In genomic region chr3:109927161-109927560, GRCh38 we compare ENCODE assay signal across 10 cellular contexts.
DNase-seq lines count a peak whose midpoint lies in the region; ATAC-seq and TF ChIP-seq lines count a peak whose summit lies in the region.
"Had no signal": no experiment of that assay in that cellular context is flagged by ENCODE, and none has a peak within 500 bp of the region (broad histone marks: within the 10 kb centered on the region; RNA-seq: fewer than 3 reads in every experiment).

No MANE protein-coding gene starts in this region.

- H3K27ac ChIP-seq in neural cell (ENCODE audit: low read length), result no peak overlapping the region

- TF ChIP-seq RAD21 in neural cell (conservative IDR thresholded peaks at IDR 0.05), result no peak

- H3K27me3 ChIP-seq in neural cell (ENCODE audit: insufficient read depth, low read depth, low read length), result no peaks in the 10 kb centered on the region

- no peak for ATAC-seq in GM18520 (IDR thresholded peaks at IDR 0.05; ENCODE audit: unreplicated experiment)
- no peak for ATAC-seq in HG03280 (IDR thresholded peaks at IDR 0.05; ENCODE audit: unreplicated experiment)

- no peaks in the 10 kb centered on the region for H3K79me2 ChIP-seq in neural cell (replicated peaks; ENCODE audit: insufficient read depth, low read length)

- no peaks in the 10 kb centered on the region for H3F3A ChIP-seq in neural cell (ENCODE audit: insufficient read depth, low read length, poor library complexity, severe bottlenecking)

- H3K9ac ChIP-seq in neural cell (ENCODE audit: low read length), result no peak overlapping the region

- H3K9me2 ChIP-seq in neural cell (ENCODE audit: insufficient read depth, low read length), result no peaks in the 10 kb centered on the region

- no peaks in the 10 kb centered on the region for H3K36me3 ChIP-seq in neural cell (ENCODE audit: insufficient read depth, low read length)

- DNase-seq in GM04503 (ENCODE audit: low read depth), result peak; percentile 89
- peak; percentile 91 for DNase-seq in HS-5 (ENCODE audit: low read depth)
- DNase-seq in brain pericyte (ENCODE audit: low read depth, low spot score), result peak; percentile 73
- DNase-seq in stimulated activated naive CD4-positive, alpha-beta T cell treated with Interleukin-2 at 50 U/mL for 16 hours (lab: John Stamatoyannopoulos, UW), result no peak
- DNase-seq: activated CD8-positive, alpha-beta memory T cell treated with anti-CD3 and anti-CD28 coated beads, Interleukin-2, amount 50 U/mL, for 48 hours; NCI-H82; small intestine had no signal

- H4K20me1 ChIP-seq in neural cell (ENCODE audit: insufficient read depth), result no peaks in the 10 kb centered on the region

- TF ChIP-seq EP300 in neural cell (conservative IDR thresholded peaks at IDR 0.05; ENCODE audit: poor library complexity, severe bottlenecking), result no peak

- no peaks in the 10 kb centered on the region for H3K9me3 ChIP-seq in neural cell (ENCODE audit: low read length)

- no peak overlapping the region for H3K4me2 ChIP-seq in neural cell (ENCODE audit: low read length)

- no peak overlapping the region for H2AFZ ChIP-seq in neural cell (ENCODE audit: low read depth, low read length)

- no peak for TF ChIP-seq CTCF in neural cell (IDR thresholded peaks at IDR 0.05; ENCODE audit: poor library complexity, severe bottlenecking)

- H3K4me3 ChIP-seq in neural cell (ENCODE audit: low read length), result no peak overlapping the region

TF ChIP-seq in neural cell, 6 proteins besides CTCF, POLR2A, EP300 and RAD21:
- peak; percentile 26 for TF ChIP-seq POLR2AphosphoS5 (IDR thresholded peaks at IDR 0.05)
- TF ChIP-seq TAF1 (IDR thresholded peaks at IDR 0.05; ENCODE audit: low read depth), result no peak
